In genomic region chr2:149906871-149907270, GRCh38 we compare ENCODE assay signal across 15 cellular contexts.
"Had no signal": no experiment of that assay in that cellular context is flagged by ENCODE, and none has a peak within 500 bp of the region (broad histone marks: within the 10 kb centered on the region; RNA-seq: fewer than 3 reads in every experiment).

No MANE protein-coding gene starts in this region.

- H3K4me1 ChIP-seq: foreskin keratinocyte, upper lobe of left lung, uterus had no signal

- H3K27me3 ChIP-seq: foreskin keratinocyte, neutrophil, tibial artery, upper lobe of left lung, uterus had no signal

- H3K27ac ChIP-seq: foreskin keratinocyte, neutrophil, tibial artery, upper lobe of left lung, uterus had no signal

- ATAC-seq: foreskin keratinocyte; left colon; left ventricle myocardium superior; naive thymus-derived CD4-positive, alpha-beta T cell; right cardiac atrium; stimulated activated memory B cell treated with anti-CD40 and anti-IgM and Interleukin-4, amounts not matched to agents 10 μg/mL and 1 μg/mL and 100 μg/mL, for 72 hours had no signal

- DNase-seq: foreskin keratinocyte; hippocampal formation; left colon; left ventricle myocardium superior; mesenchymal stem cell; naive thymus-derived CD4-positive, alpha-beta T cell; posterior cingulate gyrus; right cardiac atrium; stimulated activated CD4-positive, alpha-beta T cell treated with anti-CD3 and anti-CD28 coated beads, Interleukin-4, amount 100 ng/mL, for 1 hour; tibial artery; upper lobe of left lung; uterus had no signal

- H3K9me3 ChIP-seq: tibial artery, upper lobe of left lung, uterus had no signal

- H3K4me3 ChIP-seq: lung, tibial artery, upper lobe of left lung, uterus had no signal

- H3K36me3 ChIP-seq: neutrophil, tibial artery, upper lobe of left lung, uterus had no signal
